19 cellular contexts compared by ENCODE assay signal in genomic region chr7:96188623-96188991, GRCh38.
DNase-seq lines count a peak whose midpoint lies in the region; TF ChIP-seq lines count a peak whose summit lies in the region.
"Had no signal": no experiment of that assay in that cellular context is flagged by ENCODE, and none has a peak within 500 bp of the region (broad histone marks: within the 10 kb centered on the region; RNA-seq: fewer than 3 reads in every experiment).

No MANE protein-coding gene starts in this region.

- DNase-seq in AG09309 (ENCODE audit: low read depth) (no peak), SK-N-MC (ENCODE audit: low read depth, low spot score) (no peak), foreskin fibroblast (no peak), osteocyte (ENCODE audit: extremely low spot score, unreplicated experiment) (no peak), NCI-H774 (lab: John Stamatoyannopoulos, UW) (no peak), NCI-H1417 treated with DMSO at 0.1 percent for 48 hours (lab: John Stamatoyannopoulos, UW) (no peak), GM19240 (ENCODE audit: insufficient read length, low spot score) (no peak), NOMO-1 treated with DMSO at 0.1 percent for 48 hours (lab: John Stamatoyannopoulos, UW; ENCODE audit: unreplicated experiment) (no peak)
- DNase-seq: activated CD8-positive, alpha-beta memory T cell treated with anti-CD3 and anti-CD28 coated beads for 24 hours; activated effector memory CD4-positive, alpha-beta T cell treated with Interleukin-2 at 50 U/mL for 16 hours; CD8-positive, alpha-beta T cell; cortex of kidney; erythroblast; heart right ventricle; kidney glomerular epithelial cell; spleen; uterus; WERI-Rb-1 had no signal

- H3K27me3 Mint-ChIP-seq in osteocyte (ENCODE audit: unreplicated experiment), result no peaks in the 10 kb centered on the region

- no peaks in the 10 kb centered on the region for H3K9me3 ChIP-seq in SK-N-MC (ENCODE audit: low read depth, low read length)
- H3K9me3 ChIP-seq: heart right ventricle, spleen, uterus had no signal

- H3K27ac ChIP-seq in SK-N-MC, result peak overlapping the region; percentile 77
- H3K27ac ChIP-seq: RWPE1, spleen, WERI-Rb-1 had no signal

- no peaks in the 10 kb centered on the region for H3K36me3 ChIP-seq in SK-N-MC (ENCODE audit: insufficient read depth, low read length)
- H3K36me3 ChIP-seq: uterus had no signal

- TF ChIP-seq CTCF in AG09309 (IDR thresholded peaks at IDR 0.05; ENCODE audit: control insufficient read depth, insufficient read depth, low read depth, low read length, missing control alignments), result no peak
- TF ChIP-seq CTCF in foreskin fibroblast (IDR thresholded peaks at IDR 0.05; ENCODE audit: low read depth, low read length), result no peak
- no peak for TF ChIP-seq CTCF in osteocyte (IDR thresholded peaks at IDR 0.05)

- H3K36me3 Mint-ChIP-seq in osteocyte (ENCODE audit: unreplicated experiment), result peaks cover 37% of the 10 kb centered on the region

- peak overlapping the region; percentile 50 for H3K27ac Mint-ChIP-seq in osteocyte (ENCODE audit: unreplicated experiment)
- H3K27ac Mint-ChIP-seq: CD8-positive, alpha-beta T cell had no signal

- no peaks in the 10 kb centered on the region for H3K9me3 Mint-ChIP-seq in osteocyte (ENCODE audit: unreplicated experiment)
- H3K9me3 Mint-ChIP-seq: CD8-positive, alpha-beta T cell had no signal

- no peak overlapping the region for H3K4me3 Mint-ChIP-seq in osteocyte (ENCODE audit: unreplicated experiment)
- H3K4me3 Mint-ChIP-seq: CD8-positive, alpha-beta T cell had no signal

- H3K4me3 ChIP-seq in AG09309 (ENCODE audit: control insufficient read depth, low read depth, low read length) (peak overlapping the region; percentile 16), SK-N-MC (peak overlapping the region; percentile 72), foreskin fibroblast (ENCODE audit: low read depth in 1 of 2, low read length in 2 of 2) (peak overlapping the region; percentile 12 to 33)
- H3K4me3 ChIP-seq: spleen, uterus had no signal

- H3K9ac ChIP-seq in SK-N-MC (ENCODE audit: insufficient read length), result peak overlapping the region; percentile 52

- peaks cover 15% of the 10 kb centered on the region for H3K4me1 Mint-ChIP-seq in osteocyte (ENCODE audit: unreplicated experiment)

Comparison
In these comparisons a context has a peak if more than half of its experiments do, and no peak if none do; other contexts are left out.
1. H3K4me3 ChIP-seq: peak in every context shown above with its lines; median percentile 72 in SK-N-MC; 22 in foreskin fibroblast; 16 in AG09309.